1 cellular context compared by ENCODE assay signal in the genomic region with DNA sequence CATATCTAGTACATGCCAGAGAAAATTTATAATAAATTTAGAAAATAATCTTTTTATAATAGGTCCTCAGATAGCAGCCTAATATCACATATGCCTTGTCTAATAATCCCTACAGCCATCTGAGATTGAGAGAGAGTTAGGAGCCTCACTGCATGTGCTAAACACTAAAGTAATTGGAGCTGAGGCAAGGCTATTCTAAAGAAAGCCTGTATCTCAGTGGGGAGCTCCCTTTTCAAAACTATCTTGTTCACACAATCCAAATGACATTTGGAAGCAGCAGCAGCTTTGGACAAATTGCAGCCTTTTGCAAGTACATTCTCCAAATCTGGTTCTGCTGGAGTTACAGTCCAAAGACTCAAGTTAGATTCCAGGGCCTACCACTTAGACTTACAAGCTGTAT.
TF ChIP-seq lines count a peak whose summit lies in the region.

No MANE protein-coding gene starts in this region.

TF ChIP-seq in WTC11, 78 proteins besides CTCF, POLR2A, EP300 and RAD21 (continued from another document):
- TF ChIP-seq, protein P1, sequence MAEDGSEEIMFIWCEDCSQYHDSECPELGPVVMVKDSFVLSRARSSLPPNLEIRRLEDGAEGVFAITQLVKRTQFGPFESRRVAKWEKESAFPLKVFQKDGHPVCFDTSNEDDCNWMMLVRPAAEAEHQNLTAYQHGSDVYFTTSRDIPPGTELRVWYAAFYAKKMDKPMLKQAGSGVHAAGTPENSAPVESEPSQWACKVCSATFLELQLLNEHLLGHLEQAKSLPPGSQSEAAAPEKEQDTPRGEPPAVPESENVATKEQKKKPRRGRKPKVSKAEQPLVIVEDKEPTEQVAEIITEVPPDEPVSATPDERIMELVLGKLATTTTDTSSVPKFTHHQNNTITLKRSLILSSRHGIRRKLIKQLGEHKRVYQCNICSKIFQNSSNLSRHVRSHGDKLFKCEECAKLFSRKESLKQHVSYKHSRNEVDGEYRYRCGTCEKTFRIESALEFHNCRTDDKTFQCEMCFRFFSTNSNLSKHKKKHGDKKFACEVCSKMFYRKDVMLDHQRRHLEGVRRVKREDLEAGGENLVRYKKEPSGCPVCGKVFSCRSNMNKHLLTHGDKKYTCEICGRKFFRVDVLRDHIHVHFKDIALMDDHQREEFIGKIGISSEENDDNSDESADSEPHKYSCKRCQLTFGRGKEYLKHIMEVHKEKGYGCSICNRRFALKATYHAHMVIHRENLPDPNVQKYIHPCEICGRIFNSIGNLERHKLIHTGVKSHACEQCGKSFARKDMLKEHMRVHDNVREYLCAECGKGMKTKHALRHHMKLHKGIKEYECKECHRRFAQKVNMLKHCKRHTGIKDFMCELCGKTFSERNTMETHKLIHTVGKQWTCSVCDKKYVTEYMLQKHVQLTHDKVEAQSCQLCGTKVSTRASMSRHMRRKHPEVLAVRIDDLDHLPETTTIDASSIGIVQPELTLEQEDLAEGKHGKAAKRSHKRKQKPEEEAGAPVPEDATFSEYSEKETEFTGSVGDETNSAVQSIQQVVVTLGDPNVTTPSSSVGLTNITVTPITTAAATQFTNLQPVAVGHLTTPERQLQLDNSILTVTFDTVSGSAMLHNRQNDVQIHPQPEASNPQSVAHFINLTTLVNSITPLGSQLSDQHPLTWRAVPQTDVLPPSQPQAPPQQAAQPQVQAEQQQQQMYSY (CRISPR knock-in tag; IDR thresholded peaks at IDR 0.05) = no peak
- TF ChIP-seq ZNF138 (CRISPR knock-in tag; conservative IDR thresholded peaks at IDR 0.05) = no peak
- no peak for TF ChIP-seq ZNF416 (CRISPR knock-in tag; IDR thresholded peaks at IDR 0.05)
- no peak for TF ChIP-seq JUN (CRISPR knock-in tag; IDR thresholded peaks at IDR 0.05)
- TF ChIP-seq ZNF263 (CRISPR knock-in tag; IDR thresholded peaks at IDR 0.05; ENCODE audit: low read depth) = no peak
